ENCODE assay signal across 1 cellular context in genomic region chr10:119268871-119269506, GRCh38.
TF ChIP-seq lines count a peak whose summit lies in the region.

No MANE protein-coding gene starts in this region.

TF ChIP-seq in K562, 482 proteins besides CTCF, POLR2A, EP300 and RAD21 (continued from another document):
- TF ChIP-seq ZBTB12 (CRISPR knock-in tag; IDR thresholded peaks at IDR 0.05) = no peak
- TF ChIP-seq SRF (CRISPR knock-in tag; IDR thresholded peaks at IDR 0.05) = no peak
- no peak for TF ChIP-seq ZNF668 (CRISPR knock-in tag; IDR thresholded peaks at IDR 0.05)
- TF ChIP-seq TRIM24 (IDR thresholded peaks at IDR 0.05) = no peak
- no peak for TF ChIP-seq HBP1 (CRISPR knock-in tag; IDR thresholded peaks at IDR 0.05)
- no peak for TF ChIP-seq TSC22D4 (tag; IDR thresholded peaks at IDR 0.05)
- peak; percentile 21; the same call in 1 of the 2 replicates for TF ChIP-seq ATF7 (IDR thresholded peaks at IDR 0.05)
- TF ChIP-seq SFPQ (IDR thresholded peaks at IDR 0.05; ENCODE audit: low read depth, low read length) = no peak
- no peak for TF ChIP-seq FOXA1 (IDR thresholded peaks at IDR 0.05; ENCODE audit: borderline replicate concordance)
- no peak for TF ChIP-seq DDX20 (tag; IDR thresholded peaks at IDR 0.05; ENCODE audit: low read depth)
- TF ChIP-seq CBFA2T3 (IDR thresholded peaks at IDR 0.05) = peak; percentile 49
- TF ChIP-seq TCF3 (CRISPR knock-in tag; IDR thresholded peaks at IDR 0.05) = 0 out of 2 replicates have a peak, but pooled peaks have one; percentile 20
- 0 out of 2 replicates have a peak, but pooled peaks have one; percentile 9 for TF ChIP-seq ARID1B (IDR thresholded peaks at IDR 0.05)
- 0 out of 2 replicates have a peak, but pooled peaks have one; percentile 33 for TF ChIP-seq DPF2 (IDR thresholded peaks at IDR 0.05)
- no peak for TF ChIP-seq ZNF707 (CRISPR knock-in tag; conservative IDR thresholded peaks at IDR 0.05)
